13 cellular contexts compared by ENCODE assay signal in genomic region chr15:98777426-98777825, GRCh38.
A peak's percentile ranks its signal among the peaks of the same experiment; 100 is the strongest.
DNase-seq lines count a peak whose midpoint lies in the region; ATAC-seq and TF ChIP-seq lines count a peak whose summit lies in the region.
"Had no signal": no experiment of that assay in that cellular context is flagged by ENCODE, and none has a peak within 500 bp of the region (broad histone marks: within the 10 kb centered on the region; RNA-seq: fewer than 3 reads in every experiment).

No MANE protein-coding gene starts in this region.

- H3K27me3 ChIP-seq in BLaER1 (no peaks in the 10 kb centered on the region), HUES64 (ENCODE audit: insufficient read depth, low read length) (no peaks in the 10 kb centered on the region), neutrophil (no peaks in the 10 kb centered on the region)
- H3K27me3 ChIP-seq: SJSA1 had no signal

- H3K9me3 ChIP-seq in BLaER1 (no peaks in the 10 kb centered on the region), HUES64 (ENCODE audit: insufficient read depth, low read depth, low read length) (no peaks in the 10 kb centered on the region), neutrophil (no peaks in the 10 kb centered on the region)
- H3K9me3 ChIP-seq: SJSA1 had no signal

- WGBS in HUES64: 90% methylated on average over 9 of the region's 9 CpGs

- H3K4me3 ChIP-seq in BLaER1 (0 out of 2 replicates have a peak overlapping the region, but pooled peaks have one; percentile 7), HUES64 (ENCODE audit: low read length) (no peak overlapping the region), neutrophil (ENCODE audit: low read depth in 1 of 2, low read length in 1 of 2) (no peak overlapping the region)
- H3K4me3 ChIP-seq: coronary artery, SJSA1 had no signal

- H3K9ac ChIP-seq in BLaER1: peak overlapping the region; percentile 36
- H3K9ac ChIP-seq in HUES64 (ENCODE audit: low read depth, low read length): no peak overlapping the region

- H3K36me3 ChIP-seq in BLaER1 (peaks cover 4% of the 10 kb centered on the region; the same call in 1 of the 2 replicates), HUES64 (ENCODE audit: insufficient read depth, low read length) (no peaks in the 10 kb centered on the region), neutrophil (no peaks in the 10 kb centered on the region)
- H3K36me3 ChIP-seq: SJSA1 had no signal

- H3K4me2 ChIP-seq in BLaER1: peak overlapping the region; percentile 89

- ATAC-seq in HG03135 (IDR thresholded peaks at IDR 0.05; ENCODE audit: unreplicated experiment): no peak

- TF ChIP-seq CTCF in neutrophil (IDR thresholded peaks at IDR 0.05): no peak

- peak overlapping the region; percentile 64 for H3K27ac ChIP-seq in BLaER1
- peak overlapping the region; percentile 29; the same call in 1 of the 2 replicates for H3K27ac ChIP-seq in HUES64 (ENCODE audit: low read depth, low read length)
- peak overlapping the region; percentile 27 for H3K27ac ChIP-seq in caudate nucleus (ENCODE audit: low read depth, low read length)
- peak overlapping the region; percentile 15 for H3K27ac ChIP-seq in neutrophil
- H3K27ac ChIP-seq: coronary artery, SJSA1 had no signal

- DNase-seq in caudate nucleus (lab: John Stamatoyannopoulos, UW) (no peak), SKM-1 (lab: John Stamatoyannopoulos, UW; ENCODE audit: unreplicated experiment) (no peak), SW 1271 (lab: John Stamatoyannopoulos, UW) (no peak), NCI-H2196 treated with DMSO at 0.1 percent for 48 hours (lab: John Stamatoyannopoulos, UW; ENCODE audit: unreplicated experiment) (no peak)
- DNase-seq: activated CD4-positive, alpha-beta T cell treated with anti-CD3 and anti-CD28 coated beads for 4 hours; activated gamma-delta T cell; NCI-H1436 treated with DMSO at 0.1 percent for 48 hours had no signal

- H3K4me1 ChIP-seq in BLaER1 (peaks cover 75% of the 10 kb centered on the region), HUES64 (ENCODE audit: insufficient read depth, low read length) (peaks cover 42% of the 10 kb centered on the region), neutrophil (ENCODE audit: control insufficient read depth in 1 of 2, insufficient read depth in 1 of 2, low read depth in 1 of 2, low read length in 1 of 2) (peaks cover 51 to 62% of the 10 kb centered on the region in 2 experiments)

- peaks cover 99% of the 10 kb centered on the region for H4K20me1 ChIP-seq in BLaER1
